In genomic region chr14:36948157-36948859, GRCh38 we compare ENCODE assay signal across 20 cellular contexts.
"Had no signal": no experiment of that assay in that cellular context is flagged by ENCODE, and none has a peak within 500 bp of the region (broad histone marks: within the 10 kb centered on the region; RNA-seq: fewer than 3 reads in every experiment).

No MANE protein-coding gene starts in this region.

- H3K27ac ChIP-seq: KMS-11, SJSA1, SK-N-MC had no signal

- H3K36me3 ChIP-seq: SJSA1 had no signal

- H3K27me3 ChIP-seq: SJSA1 had no signal

- H3K9me3 ChIP-seq: SJSA1 had no signal

- DNase-seq: NCI-H1092; NCI-H1105 treated with DMSO at 0.1 percent for 48 hours; NCI-H1417 treated with DMSO at 0.1 percent for 48 hours; NCI-H146; NCI-H1694 treated with DMSO at 0.1 percent for 48 hours; NCI-H1930; NCI-H2081; NCI-H2107; NCI-H2227 treated with DMSO at 0.1 percent for 48 hours; NCI-H524; NCI-H774; NK-92 treated with Interleukin-12 subunit alpha and Interleukin-12 subunit beta, amount 100 ng/mL, for 24 hours; Right ventricle myocardium superior; RPMI8226; SIG-M5; T-helper 2 cell had no signal

- H3K4me3 ChIP-seq: SJSA1, SK-N-MC had no signal

- H3K9ac ChIP-seq: KMS-11 had no signal

- H3K4me2 ChIP-seq: KMS-11 had no signal

- FAIRE-seq: RCC 7860 had no signal
